In the genomic region with DNA sequence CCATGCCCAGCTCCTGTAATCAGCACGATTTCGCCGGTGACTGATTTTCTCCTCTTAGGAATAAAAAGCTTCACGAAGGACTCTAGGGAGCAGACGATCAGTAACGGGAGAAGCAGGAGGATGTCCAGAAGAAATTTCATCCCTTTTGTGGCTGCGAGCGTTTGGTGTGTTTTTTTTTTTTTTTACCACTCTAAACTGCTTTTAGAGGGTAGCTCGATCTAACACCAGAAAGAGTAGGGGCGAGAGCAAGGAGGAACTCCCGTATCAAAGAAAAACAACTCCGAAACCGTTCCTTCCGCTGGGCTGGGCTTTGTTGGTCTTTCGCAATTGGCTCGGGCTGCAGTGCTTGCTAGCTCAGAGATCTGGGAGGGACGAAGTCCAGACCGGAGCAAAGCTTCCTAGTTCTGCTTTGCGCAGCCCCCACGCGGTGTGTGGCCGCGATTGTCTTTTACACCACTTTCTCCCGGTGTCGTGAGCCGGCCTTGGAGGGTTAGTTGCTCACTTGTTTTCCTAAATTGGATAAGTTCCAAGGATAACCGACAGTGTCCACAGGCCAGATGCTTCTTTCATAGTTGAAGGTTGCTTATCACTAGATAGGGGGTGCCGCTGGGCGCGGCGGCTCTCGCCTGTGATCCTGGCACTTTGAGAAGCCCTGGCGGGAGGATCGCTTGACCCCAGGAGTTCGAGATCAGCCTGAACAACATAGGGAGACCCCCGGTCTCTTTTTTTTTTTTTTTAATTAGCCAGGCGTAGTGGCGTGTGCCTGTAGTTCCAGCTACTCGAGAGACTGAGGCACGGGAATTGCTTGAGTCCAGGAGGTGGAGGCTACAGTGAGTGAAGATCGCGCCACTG, we compare ENCODE assay signal across 8 cellular contexts. TPM values are rescaled to one million over a fixed set of nuclear protein-coding genes. Genes with fewer than 3 reads are reported as not detected.
DNase-seq lines count a peak whose midpoint lies in the region; ATAC-seq lines count a peak whose summit lies in the region.

Gene HSD17B11, minus strand, starts transcription at position 258 of the 852 bp plus-strand sequence. Its CDS starts 118 bp downstream, at position 140.

- ATAC-seq in GM19043 (IDR thresholded peaks at IDR 0.05; ENCODE audit: low read depth, unreplicated experiment) (peak; percentile 99), HG03378 (IDR thresholded peaks at IDR 0.05; ENCODE audit: unreplicated experiment) (peak; percentile 100)

- DNase-seq in AG20443 (ENCODE audit: low spot score), result peak; percentile 96
- DNase-seq in NCI-H460 (ENCODE audit: extremely low read depth, low read depth), result peak; percentile 83
- DNase-seq in activated CD4-positive, CD25-positive, alpha-beta regulatory T cell treated with anti-CD3 and anti-CD28 coated beads, Interleukin-2, amount 50 U/mL, for 72 hours, result peak; percentile 62
- peak; percentile 38 to 71 for DNase-seq in cerebellar nuclear complex (lab: John Stamatoyannopoulos, UW)
- DNase-seq in islet precursor cell, result peak; percentile 95
- DNase-seq in stimulated activated CD4-positive, alpha-beta T cell treated with anti-CD3 and anti-CD28 coated beads, Interleukin-12 subunit alpha, Interleukin-12 subunit beta, amount 100 ng/mL, for 48 hours (ENCODE audit: low read depth in 2 of 3, low spot score in 1 of 3), result peak; percentile 65 to 70 (median 67)

RNA-seq across cellular contexts. Expression of gene HSD17B11, which starts in this region (rescaled TPM):
- 57.0 and 64.3 TPM in 2 replicates for total RNA-seq in NCI-H460 (2014; rRNA removed; shearing (Covaris generic))
- polyA plus RNA-seq in NCI-H460 (2014; cell fraction: nucleus; rRNA removed), result 64.2 and 76.3 TPM in 2 replicates

Comparison
In these comparisons a context has a peak if more than half of its experiments do, and no peak if none do; other contexts are left out.
1. Peak in every context shown above with its lines: DNase-seq and ATAC-seq.